ENCODE assay signal across 26 cellular contexts in genomic region chr15:77940548-77940947, GRCh38.
DNase-seq lines count a peak whose midpoint lies in the region; ATAC-seq, FAIRE-seq and TF ChIP-seq lines count a peak whose summit lies in the region.
"Had no signal": no experiment of that assay in that cellular context is flagged by ENCODE, and none has a peak within 500 bp of the region (broad histone marks: within the 10 kb centered on the region; RNA-seq: fewer than 3 reads in every experiment).

No MANE protein-coding gene starts in this region.

- peaks cover 1% of the 10 kb centered on the region for H3K36me3 Mint-ChIP-seq in central memory CD8-positive, alpha-beta T cell (ENCODE audit: insufficient read depth)
- H3K36me3 Mint-ChIP-seq: CD14-positive monocyte; CD4-positive, alpha-beta memory T cell; CD4-positive, CD25-positive, alpha-beta regulatory T cell; CD8-positive, alpha-beta memory T cell had no signal

- no peak for TF ChIP-seq POLR2A in HepG2 (IDR thresholded peaks at IDR 0.05; ENCODE audit: insufficient read depth in 1 of 2, low read depth in 2 of 2, low read length in 2 of 2)
- TF ChIP-seq POLR2A in right lobe of liver (IDR thresholded peaks at IDR 0.05), result no peak

- no peaks in the 10 kb centered on the region for H3K36me3 ChIP-seq in HepG2 (replicated peaks in 1 of 2; ENCODE audit: control insufficient read depth in 1 of 2, insufficient read depth in 2 of 2, low read length in 2 of 2)
- H3K36me3 ChIP-seq in right lobe of liver, result no peaks in the 10 kb centered on the region
- H3K36me3 ChIP-seq in BLaER1 treated with 17β-estradiol and CSF1 and Interleukin-3, amounts not matched to agents 10 nM and 100 nM, result no peaks in the 10 kb centered on the region
- no peaks in the 10 kb centered on the region for H3K36me3 ChIP-seq in right atrium auricular region
- H3K36me3 ChIP-seq: BE2C had no signal

- TF ChIP-seq RAD21 in HepG2 (CRISPR knock-in tag; IDR thresholded peaks at IDR 0.05), result no peak

- H3K4me1 ChIP-seq in HepG2 (ENCODE audit: insufficient read depth, low read length) (peaks cover 67% of the 10 kb centered on the region), right lobe of liver (peaks cover 0 to 4% (median 0%) of the 10 kb centered on the region in 4 donors), right atrium auricular region (peaks cover 0 to 6% of the 10 kb centered on the region in 2 donors)
- H3K4me1 ChIP-seq in BLaER1 treated with 17β-estradiol and CSF1 and Interleukin-3, amounts not matched to agents 10 nM and 100 nM, result peaks cover 15 to 63% (median 53%) of the 10 kb centered on the region in 10 experiments
- H3K4me1 ChIP-seq: BE2C had no signal

- H3K79me2 ChIP-seq in HepG2 (ENCODE audit: insufficient read depth, low read length), result peaks cover 3% of the 10 kb centered on the region

- peaks cover 6% of the 10 kb centered on the region for H3K4me1 Mint-ChIP-seq in central memory CD8-positive, alpha-beta T cell

- H3K9me3 ChIP-seq in HepG2 (ENCODE audit: low read length) (no peaks in the 10 kb centered on the region), right lobe of liver (no peaks in the 10 kb centered on the region), right atrium auricular region (no peaks in the 10 kb centered on the region)
- no peaks in the 10 kb centered on the region for H3K9me3 ChIP-seq in BLaER1 treated with 17β-estradiol and CSF1 and Interleukin-3, amounts not matched to agents 10 nM and 100 nM (replicated peaks in 1 of 11)
- H3K9me3 ChIP-seq: BE2C had no signal

- no peak overlapping the region; the same call in 1 of the 2 replicates for H3K9ac ChIP-seq in HepG2 (ENCODE audit: insufficient read depth, low read depth, low read length)
- no peak overlapping the region for H3K9ac ChIP-seq in BLaER1 treated with 17β-estradiol and CSF1 and Interleukin-3, amounts not matched to agents 10 nM and 100 nM

- peak overlapping the region; percentile 49 for H3K27ac Mint-ChIP-seq in central memory CD8-positive, alpha-beta T cell (ENCODE audit: low read depth)
- H3K27ac Mint-ChIP-seq: CD4-positive, alpha-beta memory T cell; CD8-positive, alpha-beta memory T cell had no signal

- no peaks in the 10 kb centered on the region for H3K27me3 Mint-ChIP-seq in central memory CD8-positive, alpha-beta T cell
- H3K27me3 Mint-ChIP-seq: CD4-positive, alpha-beta memory T cell had no signal

- peak overlapping the region; percentile 48 for H3K4me2 ChIP-seq in HepG2 (ENCODE audit: low read depth, low read length)
- peak overlapping the region in 6 of 11 experiments; percentile 60 to 71 (median 66); a peak in 5 of 22 replicates for H3K4me2 ChIP-seq in BLaER1 treated with 17β-estradiol and CSF1 and Interleukin-3, amounts not matched to agents 10 nM and 100 nM

- POLR2A ChIA-PET in HepG2 (lab: Yijun Ruan, JAX), result no interaction called here

- CTCF ChIA-PET in HepG2 (lab: Yijun Ruan, JAX; ENCODE audit: low intra/inter-chr PET ratio, low total read pairs), result no interaction called here

- H4K20me1 ChIP-seq in HepG2 (ENCODE audit: insufficient read depth, low read length), result no peaks in the 10 kb centered on the region
- H4K20me1 ChIP-seq in BLaER1 treated with 17β-estradiol and CSF1 and Interleukin-3, amounts not matched to agents 10 nM and 100 nM, result no peaks in the 10 kb centered on the region

- TF ChIP-seq EP300 in HepG2 (IDR thresholded peaks at IDR 0.05; ENCODE audit: low read depth in 2 of 2, low read length in 2 of 2) (no peak), HepG2 (CRISPR knock-in tag; IDR thresholded peaks at IDR 0.05; ENCODE audit: borderline replicate concordance) (no peak)

- DNase-seq in HepG2 (ENCODE audit: low spot score) (no peak), right lobe of liver (no peak), SK-N-DZ (ENCODE audit: low spot score) (no peak), right atrium auricular region (ENCODE audit: low spot score) (no peak), EL (no peak)
- no peak for DNase-seq in central memory CD8-positive, alpha-beta T cell (ENCODE audit: low spot score in 2 of 2)
- DNase-seq: 8988T; ACHN; BE2C; C1 segment of cervical spinal cord; CD4-positive, alpha-beta memory T cell; CD4-positive, CD25-positive, alpha-beta regulatory T cell; CD8-positive, alpha-beta memory T cell; COR-L47; DMS 273 treated with DMSO at 0.1 percent for 48 hours; DMS153; DMS53; DMS79; DND-41; GF-D8 had no signal

- BruUV-seq in HepG2 (replicated peaks; lab: Mats Ljungman, UMichigan), result no TSS peak

- intact Hi-C loops in HepG2 (cut with micrococcal nuclease; ENCODE audit: unreplicated experiment), result no loop called here
- intact Hi-C loops in right lobe of liver (cut with DNase I), result no loop called here

- WGBS in HepG2 (ENCODE audit: low lambda C conversion rate), result 67% methylated on average over 5 of the region's 6 CpGs
- no CpG with 5 or more reads among the region's 6 CpGs for WGBS in right lobe of liver (ENCODE audit: insufficient coverage, low coverage, low lambda C conversion rate, missing lambda C conversion rate)

- H3K27me3 ChIP-seq in HepG2 (ENCODE audit: control insufficient read depth in 1 of 2, insufficient read depth in 2 of 2, low read length in 2 of 2) (no peaks in the 10 kb centered on the region), right lobe of liver (no peaks in the 10 kb centered on the region), right atrium auricular region (no peaks in the 10 kb centered on the region)
- no peaks in the 10 kb centered on the region for H3K27me3 ChIP-seq in BLaER1 treated with 17β-estradiol and CSF1 and Interleukin-3, amounts not matched to agents 10 nM and 100 nM
- H3K27me3 ChIP-seq: BE2C had no signal

- TF ChIP-seq CTCF in HepG2 (CRISPR knock-in tag; IDR thresholded peaks at IDR 0.05) (no peak), right lobe of liver (IDR thresholded peaks at IDR 0.05) (no peak), right atrium auricular region (IDR thresholded peaks at IDR 0.05) (no peak)

- H3K9me3 Mint-ChIP-seq in central memory CD8-positive, alpha-beta T cell, result no peaks in the 10 kb centered on the region
- H3K9me3 Mint-ChIP-seq: CD4-positive, alpha-beta memory T cell; CD4-positive, CD25-positive, alpha-beta regulatory T cell; CD8-positive, alpha-beta memory T cell had no signal

- H3K4me3 ChIP-seq in HepG2 (replicated peaks in 1 of 3; ENCODE audit: insufficient read depth in 1 of 3, low read depth in 2 of 3, low read length in 3 of 3) (peak overlapping the region in 1 of 3 experiments; percentile 44; a peak in 2 of 6 replicates), right lobe of liver (no peak overlapping the region), right atrium auricular region (no peak overlapping the region)
- H3K4me3 ChIP-seq in BLaER1 treated with 17β-estradiol and CSF1 and Interleukin-3, amounts not matched to agents 10 nM and 100 nM, result no peak overlapping the region

- ATAC-seq in HepG2, result no peak
- ATAC-seq in right lobe of liver, result no peak
- no peak for ATAC-seq in central memory CD8-positive, alpha-beta T cell (replicated peaks; ENCODE audit: extremely low read depth, poor library complexity, severe bottlenecking)

- H3K27ac ChIP-seq in HepG2 (ENCODE audit: extremely low read length, insufficient read depth, low read length) (peak overlapping the region; percentile 64), right lobe of liver (no peak overlapping the region), right atrium auricular region (no peak overlapping the region)
- H3K27ac ChIP-seq in BLaER1 treated with 17β-estradiol and CSF1 and Interleukin-3, amounts not matched to agents 10 nM and 100 nM, result 0 out of 22 replicates have a peak overlapping the region, but pooled peaks of 3 of the 11 experiments have one; percentile 19 to 68 (median 50)

- no peak overlapping the region for H3K4me3 Mint-ChIP-seq in central memory CD8-positive, alpha-beta T cell
- H3K4me3 Mint-ChIP-seq: CD14-positive monocyte; CD4-positive, alpha-beta memory T cell; CD4-positive, CD25-positive, alpha-beta regulatory T cell; CD8-positive, alpha-beta memory T cell had no signal

- in situ Hi-C loops in HepG2 (cut with HindIII; ENCODE audit: extremely low pct_ligation_motif_present, low pct_unique_long_range_greater_than_20kb), result no loop called here

- no peak for FAIRE-seq in HepG2 (lab: Jason Lieb, UNC)
- FAIRE-seq: A204.1, G401.6, GM12891, GM19239 had no signal

- H2AFZ ChIP-seq in HepG2 (ENCODE audit: low read length), result no peak overlapping the region

TF ChIP-seq in HepG2, 621 proteins besides CTCF, POLR2A, EP300 and RAD21 (continues in another document):
- TF ChIP-seq, protein P1, sequence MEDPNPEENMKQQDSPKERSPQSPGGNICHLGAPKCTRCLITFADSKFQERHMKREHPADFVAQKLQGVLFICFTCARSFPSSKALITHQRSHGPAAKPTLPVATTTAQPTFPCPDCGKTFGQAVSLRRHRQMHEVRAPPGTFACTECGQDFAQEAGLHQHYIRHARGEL (CRISPR knock-in tag; IDR thresholded peaks at IDR 0.05), result no peak
- TF ChIP-seq ZMYM3 (CRISPR knock-in tag; IDR thresholded peaks at IDR 0.05) (peak; percentile 32; the same call in 1 of the 2 replicates), ZNF841 (CRISPR knock-in tag; IDR thresholded peaks at IDR 0.05; ENCODE audit: borderline replicate concordance) (no peak), TCF7 (IDR thresholded peaks at IDR 0.05; ENCODE audit: low read depth) (no peak)
- TF ChIP-seq, protein P2, sequence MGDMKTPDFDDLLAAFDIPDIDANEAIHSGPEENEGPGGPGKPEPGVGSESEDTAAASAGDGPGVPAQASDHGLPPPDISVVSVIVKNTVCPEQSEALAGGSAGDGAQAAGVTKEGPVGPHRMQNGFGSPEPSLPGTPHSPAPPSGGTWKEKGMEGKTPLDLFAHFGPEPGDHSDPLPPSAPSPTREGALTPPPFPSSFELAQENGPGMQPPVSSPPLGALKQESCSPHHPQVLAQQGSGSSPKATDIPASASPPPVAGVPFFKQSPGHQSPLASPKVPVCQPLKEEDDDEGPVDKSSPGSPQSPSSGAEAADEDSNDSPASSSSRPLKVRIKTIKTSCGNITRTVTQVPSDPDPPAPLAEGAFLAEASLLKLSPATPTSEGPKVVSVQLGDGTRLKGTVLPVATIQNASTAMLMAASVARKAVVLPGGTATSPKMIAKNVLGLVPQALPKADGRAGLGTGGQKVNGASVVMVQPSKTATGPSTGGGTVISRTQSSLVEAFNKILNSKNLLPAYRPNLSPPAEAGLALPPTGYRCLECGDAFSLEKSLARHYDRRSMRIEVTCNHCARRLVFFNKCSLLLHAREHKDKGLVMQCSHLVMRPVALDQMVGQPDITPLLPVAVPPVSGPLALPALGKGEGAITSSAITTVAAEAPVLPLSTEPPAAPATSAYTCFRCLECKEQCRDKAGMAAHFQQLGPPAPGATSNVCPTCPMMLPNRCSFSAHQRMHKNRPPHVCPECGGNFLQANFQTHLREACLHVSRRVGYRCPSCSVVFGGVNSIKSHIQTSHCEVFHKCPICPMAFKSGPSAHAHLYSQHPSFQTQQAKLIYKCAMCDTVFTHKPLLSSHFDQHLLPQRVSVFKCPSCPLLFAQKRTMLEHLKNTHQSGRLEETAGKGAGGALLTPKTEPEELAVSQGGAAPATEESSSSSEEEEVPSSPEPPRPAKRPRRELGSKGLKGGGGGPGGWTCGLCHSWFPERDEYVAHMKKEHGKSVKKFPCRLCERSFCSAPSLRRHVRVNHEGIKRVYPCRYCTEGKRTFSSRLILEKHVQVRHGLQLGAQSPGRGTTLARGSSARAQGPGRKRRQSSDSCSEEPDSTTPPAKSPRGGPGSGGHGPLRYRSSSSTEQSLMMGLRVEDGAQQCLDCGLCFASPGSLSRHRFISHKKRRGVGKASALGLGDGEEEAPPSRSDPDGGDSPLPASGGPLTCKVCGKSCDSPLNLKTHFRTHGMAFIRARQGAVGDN (CRISPR knock-in tag; IDR thresholded peaks at IDR 0.05), result 0 out of 2 replicates have a peak, but pooled peaks have one; percentile 8
